Comparison of ENCODE assay signal across 1 cellular context in the genomic region with DNA sequence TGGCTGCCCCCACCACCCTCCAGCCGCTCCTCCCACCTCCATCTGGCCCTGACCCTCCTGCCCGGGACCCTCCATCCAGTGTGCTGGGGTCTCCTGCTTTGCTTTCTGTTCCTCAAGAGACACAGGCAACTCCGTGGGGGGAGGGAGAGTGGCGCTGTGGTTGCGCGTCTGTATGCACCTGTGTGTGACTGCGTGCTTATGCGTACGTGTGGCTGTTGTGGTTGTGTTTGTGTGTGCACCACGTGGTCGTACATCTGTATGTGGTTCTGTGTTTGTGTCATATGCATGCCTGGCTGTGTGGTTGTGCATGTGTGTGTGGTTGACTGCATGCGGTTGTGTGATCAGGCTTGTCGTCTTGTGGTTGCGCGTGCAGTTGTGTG.
TF ChIP-seq lines count a peak whose summit lies in the region.

No MANE protein-coding gene starts in this region.

TF ChIP-seq in HepG2, 621 proteins besides CTCF, POLR2A, EP300 and RAD21:
- TF ChIP-seq ZNF646 (CRISPR knock-in tag; IDR thresholded peaks at IDR 0.05) (peak; percentile 79), ERF (CRISPR knock-in tag; IDR thresholded peaks at IDR 0.05) (no peak), ELK4 (CRISPR knock-in tag; IDR thresholded peaks at IDR 0.05; ENCODE audit: borderline replicate concordance) (no peak), TERF1 (CRISPR knock-in tag; IDR thresholded peaks at IDR 0.05) (no peak), MNT (IDR thresholded peaks at IDR 0.05) (peak; percentile 55)
- TF ChIP-seq, protein P1, sequence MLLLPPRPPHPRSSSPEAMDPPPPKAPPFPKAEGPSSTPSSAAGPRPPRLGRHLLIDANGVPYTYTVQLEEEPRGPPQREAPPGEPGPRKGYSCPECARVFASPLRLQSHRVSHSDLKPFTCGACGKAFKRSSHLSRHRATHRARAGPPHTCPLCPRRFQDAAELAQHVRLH (CRISPR knock-in tag; IDR thresholded peaks at IDR 0.05; ENCODE audit: borderline replicate concordance, low read depth) = no peak
- TF ChIP-seq, protein P2, sequence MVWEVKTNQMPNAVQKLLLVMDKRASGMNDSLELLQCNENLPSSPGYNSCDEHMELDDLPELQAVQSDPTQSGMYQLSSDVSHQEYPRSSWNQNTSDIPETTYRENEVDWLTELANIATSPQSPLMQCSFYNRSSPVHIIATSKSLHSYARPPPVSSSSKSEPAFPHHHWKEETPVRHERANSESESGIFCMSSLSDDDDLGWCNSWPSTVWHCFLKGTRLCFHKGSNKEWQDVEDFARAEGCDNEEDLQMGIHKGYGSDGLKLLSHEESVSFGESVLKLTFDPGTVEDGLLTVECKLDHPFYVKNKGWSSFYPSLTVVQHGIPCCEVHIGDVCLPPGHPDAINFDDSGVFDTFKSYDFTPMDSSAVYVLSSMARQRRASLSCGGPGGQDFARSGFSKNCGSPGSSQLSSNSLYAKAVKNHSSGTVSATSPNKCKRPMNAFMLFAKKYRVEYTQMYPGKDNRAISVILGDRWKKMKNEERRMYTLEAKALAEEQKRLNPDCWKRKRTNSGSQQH (CRISPR knock-in tag; IDR thresholded peaks at IDR 0.05; ENCODE audit: low read depth) = no peak
TF ChIP-seq in HepG2: peak in this region for 2.
